ENCODE assay signal across 8 cellular contexts in genomic region chr7:102433319-102434038, GRCh38. TPM values are rescaled to one million over a fixed set of nuclear protein-coding genes. Genes with fewer than 3 reads are reported as not detected.
DNase-seq lines count a peak whose midpoint lies in the region; ATAC-seq, FAIRE-seq and TF ChIP-seq lines count a peak whose summit lies in the region.

TSS of gene ORAI2 (plus strand) at chr7:102433575. CDS start at chr7:102438957, 5,382 bp downstream.

- no peak for TF ChIP-seq CTCF in GM10248 (IDR thresholded peaks at IDR 0.05; ENCODE audit: control extremely low read depth, extremely low read depth, low read depth, missing control alignments)
- no peak for TF ChIP-seq CTCF in WERI-Rb-1 (IDR thresholded peaks at IDR 0.05; ENCODE audit: low read depth, low read length)

- no peaks in the 10 kb centered on the region for H3K4me1 ChIP-seq in small intestine (ENCODE audit: control insufficient read depth in 2 of 2, insufficient read depth in 1 of 2, low read depth in 1 of 2, low read length in 1 of 2)

- in situ Hi-C loops in T47D (cut with HindIII; ENCODE audit: low pct_unique_long_range_greater_than_20kb, low sequenced_read_pairs) = no loop called here

- H3K9me3 ChIP-seq in WERI-Rb-1 (ENCODE audit: severe bottlenecking) (no peaks in the 10 kb centered on the region), small intestine (ENCODE audit: control insufficient read depth, low read depth) (no peaks in the 10 kb centered on the region)

- peak within 1 kb of the TSS; percentile 91 for H3K27ac ChIP-seq in WERI-Rb-1
- H3K27ac ChIP-seq in small intestine (ENCODE audit: low read depth in 1 of 2, low read length in 1 of 2) = peak within 1 kb of the TSS; percentile 55 to 89

- no peak for FAIRE-seq in small intestine (lab: Jason Lieb, UNC)

- H3K4me3 ChIP-seq in WERI-Rb-1 (ENCODE audit: low read depth, low read length) (peak within 1 kb of the TSS; percentile 76), small intestine (ENCODE audit: low read depth in 1 of 2, low read length in 2 of 2) (peak within 1 kb of the TSS; percentile 69 to 85)

- H3K27me3 ChIP-seq in WERI-Rb-1 (ENCODE audit: insufficient read depth, low read depth, severe bottlenecking) (no peaks in the 10 kb centered on the region), small intestine (ENCODE audit: control insufficient read depth in 2 of 2, insufficient read depth in 2 of 2, low read length in 2 of 2) (no peaks in the 10 kb centered on the region)

- 0 to 1% (median 0%) methylated on average over 19 to 83 of the region's 83 CpGs for WGBS in small intestine, 3 donors

- no peak for ATAC-seq in GM21576 (IDR thresholded peaks at IDR 0.05; ENCODE audit: unreplicated experiment)

- CTCF ChIA-PET in GM10248 (lab: Yijun Ruan, JAX) = interaction anchor here (1.0 to 2.5 kb wide), 8 partner anchors 11 to 29 kb away, joined by 3 to 10 read pairs (median 4); no protein-coding TSS in a partner anchor

- DNase-seq in GM10248 (ENCODE audit: extremely low spot score) (peak; percentile 90), HCEC 1CT (peak; percentile 56), NCI-H1092 treated with DMSO at 0.1 percent for 48 hours (lab: John Stamatoyannopoulos, UW) (peak; percentile 60), WERI-Rb-1 (peak; percentile 85), T47D (ENCODE audit: low read depth in 1 of 2, low spot score in 1 of 2) (peak; percentile 69), iPS-NIHi7 (ENCODE audit: extremely low spot score) (peak; percentile 93), small intestine (peak; percentile 44)

- H3K36me3 ChIP-seq in WERI-Rb-1 = peaks cover 14% of the 10 kb centered on the region
- H3K36me3 ChIP-seq in small intestine (ENCODE audit: control insufficient read depth in 2 of 2, insufficient read depth in 2 of 2, low read length in 2 of 2) = no peaks in the 10 kb centered on the region

- POLR2A ChIA-PET in GM10248 (lab: Yijun Ruan, JAX) = no interaction called here

RNA-seq across cellular contexts. Expression of gene ORAI2, which starts in this region (rescaled TPM):
- 1 to 10 TPM in 2 of 3 donors, under 1 TPM in 1; 0.89 to 8.8 (median 4.1) TPM for polyA plus RNA-seq in small intestine
